ENCODE assay signal across 12 cellular contexts in the genomic region with DNA sequence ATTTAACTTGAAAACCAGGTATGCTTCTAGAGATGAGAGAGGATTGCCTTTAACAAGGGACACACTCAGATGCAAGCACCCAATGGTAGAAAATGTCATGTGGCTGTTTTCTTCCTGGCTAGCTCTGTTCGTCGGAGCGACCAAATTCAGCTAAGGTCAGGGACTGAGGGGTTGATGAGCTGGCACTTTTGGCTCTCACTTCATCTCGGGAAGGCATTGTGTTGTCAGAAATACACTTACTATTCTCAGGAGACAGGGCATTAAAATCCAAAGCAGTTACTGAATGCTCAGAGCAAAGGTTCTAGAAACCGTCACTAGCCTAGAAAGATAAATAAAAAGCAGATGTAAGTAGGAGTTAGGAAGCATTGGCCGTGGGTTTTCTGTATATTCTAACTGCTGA.
"Had no signal": no experiment of that assay in that cellular context is flagged by ENCODE, and none has a peak within 500 bp of the region (broad histone marks: within the 10 kb centered on the region; RNA-seq: fewer than 3 reads in every experiment).

No MANE protein-coding gene starts in this region.

- H3K9me3 ChIP-seq: stomach had no signal

- H3K27me3 ChIP-seq: brain microvascular endothelial cell, stomach had no signal

- H3K36me3 ChIP-seq: brain microvascular endothelial cell, stomach had no signal

- ATAC-seq: left lobe of liver; natural killer cell treated with Interleukin-12 subunit alpha and Interleukin-12 subunit beta and Interleukin-15 and Interleukin-18, amount 100 ng/mL, for 72 hours had no signal

- DNase-seq: activated CD4-positive, alpha-beta T cell treated with anti-CD3 and anti-CD28 coated beads for 4 hours; activated naive CD4-positive, alpha-beta T cell treated with anti-CD3 and anti-CD28 coated beads, Interleukin-2, amount 50 U/mL, for 16 hours; amniotic stem cell; brain microvascular endothelial cell; endodermal cell; erythroblast; foreskin melanocyte; islet precursor cell; occipital lobe; stomach had no signal

- H3K4me3 ChIP-seq: stomach had no signal

- H3K27ac ChIP-seq: brain microvascular endothelial cell, stomach had no signal
